In genomic region chr3:152436707-152437615, GRCh38 we compare ENCODE assay signal across 11 cellular contexts.
DNase-seq lines count a peak whose midpoint lies in the region; ATAC-seq and TF ChIP-seq lines count a peak whose summit lies in the region.
"Had no signal": no experiment of that assay in that cellular context is flagged by ENCODE, and none has a peak within 500 bp of the region (broad histone marks: within the 10 kb centered on the region; RNA-seq: fewer than 3 reads in every experiment).

No MANE protein-coding gene starts in this region.

- H3K27me3 ChIP-seq in skeletal muscle tissue (ENCODE audit: control insufficient read depth in 3 of 3, insufficient read depth in 3 of 3, low read length in 3 of 3) (no peaks in the 10 kb centered on the region), aorta (ENCODE audit: control insufficient read depth in 1 of 2, insufficient read depth in 2 of 2, low read length in 1 of 2) (no peaks in the 10 kb centered on the region)

- H3K36me3 ChIP-seq in skeletal muscle tissue (ENCODE audit: control insufficient read depth in 3 of 3, insufficient read depth in 3 of 3, low read length in 3 of 3) (peaks cover 8 to 16% (median 9%) of the 10 kb centered on the region in 3 donors), aorta (ENCODE audit: control insufficient read depth in 1 of 2, insufficient read depth in 2 of 2, low read length in 1 of 2) (no peaks in the 10 kb centered on the region)

- H3K27ac ChIP-seq in skeletal muscle tissue (ENCODE audit: low read depth, low read length): peak overlapping the region; percentile 1
- H3K27ac ChIP-seq in aorta (ENCODE audit: low read depth in 1 of 2, low read length in 2 of 2): no peak overlapping the region

- H3K9me3 ChIP-seq in skeletal muscle tissue (ENCODE audit: control insufficient read depth in 3 of 3, low read length in 3 of 3) (no peaks in the 10 kb centered on the region), aorta (ENCODE audit: control insufficient read depth, low read length) (no peaks in the 10 kb centered on the region)

- ATAC-seq in SK-N-SH treated with all-trans-retinoic acid at 6 μM for 48 hours (peak; percentile 61), aorta (ENCODE audit: low FRiP score) (no peak)

- no peak overlapping the region for H3K4me3 ChIP-seq in skeletal muscle tissue (ENCODE audit: low read length in 3 of 3)
- no peak overlapping the region for H3K4me3 ChIP-seq in aorta (ENCODE audit: low read length in 2 of 2)

- 36 to 40% methylated on average over 7 of the region's 7 CpGs for WGBS in aorta, 2 donors

- intact Hi-C loops in aorta (cut with DNase I): no loop called here

- H3K9ac ChIP-seq in skeletal muscle tissue (ENCODE audit: low read depth in 1 of 3, low read length in 3 of 3): peak overlapping the region in 1 of 3 donors; percentile 21

- DNase-seq in GM04504 (ENCODE audit: low read depth): peak; percentile 20
- DNase-seq in glomerular endothelial cell (ENCODE audit: extremely low read depth, low read depth, low spot score): peak; percentile 18
- no peak for DNase-seq in NCI-H2171 (lab: John Stamatoyannopoulos, UW)
- DNase-seq in aorta: no peak
- no peak for DNase-seq in NCI-H1092 (lab: John Stamatoyannopoulos, UW)
- DNase-seq in RPMI8226: no peak
- DNase-seq: effector memory CD4-positive, alpha-beta T cell; left cardiac atrium; stimulated activated CD4-positive, alpha-beta T cell treated with anti-CD3 and anti-CD28 coated beads, Interleukin-12 subunit alpha, Interleukin-12 subunit beta, amount 100 ng/mL, for 4 hours had no signal

- H3K4me1 ChIP-seq in skeletal muscle tissue (ENCODE audit: control insufficient read depth in 3 of 3, insufficient read depth in 3 of 3, low read length in 3 of 3) (peaks cover 10 to 18% (median 12%) of the 10 kb centered on the region in 3 donors), aorta (ENCODE audit: control insufficient read depth in 1 of 2, insufficient read depth in 2 of 2, low read length in 2 of 2) (peaks cover 0 to 7% of the 10 kb centered on the region in 2 donors)

TF ChIP-seq in SK-N-SH treated with all-trans-retinoic acid at 6 μM for 48 hours, 23 proteins besides CTCF, POLR2A, EP300 and RAD21:
- TF ChIP-seq ZC3H10 (CRISPR knock-in tag; IDR thresholded peaks at IDR 0.05) (no peak), ESRRG (CRISPR knock-in tag; IDR thresholded peaks at IDR 0.05) (no peak), POU6F1 (CRISPR knock-in tag; IDR thresholded peaks at IDR 0.05; ENCODE audit: borderline replicate concordance, low read depth) (no peak), OSR1 (CRISPR knock-in tag; IDR thresholded peaks at IDR 0.05) (no peak), ZFP3 (CRISPR knock-in tag; IDR thresholded peaks at IDR 0.05) (no peak), BACH2 (CRISPR knock-in tag; IDR thresholded peaks at IDR 0.05; ENCODE audit: borderline replicate concordance) (no peak), SNAI2 (CRISPR knock-in tag; IDR thresholded peaks at IDR 0.05) (no peak), ARNTL (CRISPR knock-in tag; IDR thresholded peaks at IDR 0.05; ENCODE audit: borderline replicate concordance, low read depth) (no peak), ISL1 (CRISPR knock-in tag; IDR thresholded peaks at IDR 0.05) (no peak), ZFP30 (CRISPR knock-in tag; IDR thresholded peaks at IDR 0.05) (no peak), PPARA (CRISPR knock-in tag; IDR thresholded peaks at IDR 0.05; ENCODE audit: borderline replicate concordance) (no peak), ZNF70 (CRISPR knock-in tag; IDR thresholded peaks at IDR 0.05) (no peak), TOX (CRISPR knock-in tag; IDR thresholded peaks at IDR 0.05; ENCODE audit: borderline replicate concordance) (no peak), CSRNP3 (CRISPR knock-in tag; IDR thresholded peaks at IDR 0.05) (no peak), RARB (CRISPR knock-in tag; IDR thresholded peaks at IDR 0.05) (no peak), CREB5 (CRISPR knock-in tag; IDR thresholded peaks at IDR 0.05; ENCODE audit: low read depth) (no peak), GLIS3 (CRISPR knock-in tag; IDR thresholded peaks at IDR 0.05) (no peak)

Comparison
In these comparisons a context has a peak if more than half of its experiments do, and no peak if none do; other contexts are left out.
1. DNase-seq: peak in GM04504 (single experiment) and glomerular endothelial cell (single experiment); none in NCI-H2171 (single experiment), aorta (0 of 2), NCI-H1092 (single experiment) and RPMI8226 (single experiment).